30 cellular contexts compared by ENCODE assay signal in genomic region chr12:62637679-62638078, GRCh38.
"Had no signal": no experiment of that assay in that cellular context is flagged by ENCODE, and none has a peak within 500 bp of the region (broad histone marks: within the 10 kb centered on the region; RNA-seq: fewer than 3 reads in every experiment).

No MANE protein-coding gene starts in this region.

- H3K4me1 ChIP-seq: prostate gland had no signal

- ATAC-seq: left colon; left lung; lower lobe of right lung; mucosa of descending colon; naive thymus-derived CD4-positive, alpha-beta T cell; natural killer cell treated with Interleukin-12 subunit alpha and Interleukin-12 subunit beta and Interleukin-15 and Interleukin-18, amount 100 ng/mL, for 72 hours; pancreas; right cardiac atrium; sciatic nerve; stimulated activated naive B cell treated with anti-CD40 and anti-IgM and Interleukin-4, amounts not matched to agents 10 μg/mL and 1 μg/mL and 100 μg/mL, for 72 hours; stimulated activated naive CD8-positive, alpha-beta T cell treated with anti-CD3 and anti-CD28 coated beads, Interleukin-15, Interleukin-2, amounts not matched to agents 100 U/mL and 50 U/mL, for 24 hours; upper lobe of right lung had no signal

- H3K4me3 ChIP-seq: left lung, lower lobe of right lung, mucosa of descending colon, pancreas, prostate gland, skin epidermis, stomach, testis, tibial artery, upper lobe of right lung had no signal

- H3K4me3 Mint-ChIP-seq: immature natural killer cell; naive thymus-derived CD4-positive, alpha-beta T cell; natural killer cell treated with Interleukin-12 subunit alpha and Interleukin-12 subunit beta and Interleukin-15 and Interleukin-18, amount 100 ng/mL, for 72 hours; stimulated activated naive B cell treated with anti-CD40 and anti-IgM and Interleukin-4, amounts not matched to agents 10 μg/mL and 1 μg/mL and 100 μg/mL, for 72 hours had no signal

- H3K27ac ChIP-seq: left lung, lower lobe of right lung, pancreas, prostate gland, skin epidermis, stomach, testis, tibial artery, upper lobe of right lung had no signal

- H3K9me3 Mint-ChIP-seq: immature natural killer cell; natural killer cell treated with Interleukin-12 subunit alpha and Interleukin-12 subunit beta and Interleukin-15 and Interleukin-18, amount 100 ng/mL, for 72 hours; stimulated activated naive B cell treated with anti-CD40 and anti-IgM and Interleukin-4, amounts not matched to agents 10 μg/mL and 1 μg/mL and 100 μg/mL, for 72 hours had no signal

- H3K36me3 Mint-ChIP-seq: immature natural killer cell; natural killer cell treated with Interleukin-12 subunit alpha and Interleukin-12 subunit beta and Interleukin-15 and Interleukin-18, amount 100 ng/mL, for 72 hours; stimulated activated naive B cell treated with anti-CD40 and anti-IgM and Interleukin-4, amounts not matched to agents 10 μg/mL and 1 μg/mL and 100 μg/mL, for 72 hours had no signal

- H3K36me3 ChIP-seq: left lung, lower lobe of right lung, pancreas, prostate gland, stomach, tibial artery, upper lobe of right lung had no signal

- DNase-seq: hypothalamus; immature natural killer cell; kidney; left colon; left lung; lower lobe of right lung; mammary epithelial cell; midbrain; mucosa of descending colon; naive thymus-derived CD4-positive, alpha-beta T cell; nucleus accumbens; pancreas; posterior cingulate gyrus; retina; right cardiac atrium; stimulated activated CD4-positive, alpha-beta T cell treated with anti-CD3 and anti-CD28 coated beads, Interleukin-12 subunit alpha, Interleukin-12 subunit beta, amount 100 ng/mL, for 4 hours; stimulated activated CD4-positive, alpha-beta T cell treated with anti-CD3 and anti-CD28 coated beads, Interleukin-15, amount 100 ng/mL, for 24 hours; stimulated activated CD4-positive, alpha-beta T cell treated with anti-CD3 and anti-CD28 coated beads, Interleukin-2, amount 100 ng/mL, for 24 hours; stimulated activated CD4-positive, alpha-beta T cell treated with anti-CD3 and anti-CD28 coated beads, Interleukin-4, amount 100 ng/mL, for 1 hour; stimulated activated naive B cell treated with anti-CD40 and anti-IgM and Interleukin-4, amounts not matched to agents 10 μg/mL and 1 μg/mL and 100 μg/mL, for 72 hours; stimulated activated naive CD8-positive, alpha-beta T cell treated with anti-CD3 and anti-CD28 coated beads, Interleukin-15, Interleukin-2, amounts not matched to agents 100 U/mL and 50 U/mL, for 24 hours; stomach; testis; tibial artery; trophoblast cell; upper lobe of right lung had no signal

- H3K27me3 ChIP-seq: pancreas, testis, tibial artery, upper lobe of right lung had no signal

- H3K9me3 ChIP-seq: left lung, lower lobe of right lung, mucosa of descending colon, pancreas, prostate gland, stomach, testis, tibial artery, upper lobe of right lung had no signal

- H3K27ac Mint-ChIP-seq: immature natural killer cell; naive thymus-derived CD4-positive, alpha-beta T cell; natural killer cell treated with Interleukin-12 subunit alpha and Interleukin-12 subunit beta and Interleukin-15 and Interleukin-18, amount 100 ng/mL, for 72 hours; stimulated activated naive B cell treated with anti-CD40 and anti-IgM and Interleukin-4, amounts not matched to agents 10 μg/mL and 1 μg/mL and 100 μg/mL, for 72 hours had no signal
